1 cellular context compared by ENCODE assay signal in the genomic region with DNA sequence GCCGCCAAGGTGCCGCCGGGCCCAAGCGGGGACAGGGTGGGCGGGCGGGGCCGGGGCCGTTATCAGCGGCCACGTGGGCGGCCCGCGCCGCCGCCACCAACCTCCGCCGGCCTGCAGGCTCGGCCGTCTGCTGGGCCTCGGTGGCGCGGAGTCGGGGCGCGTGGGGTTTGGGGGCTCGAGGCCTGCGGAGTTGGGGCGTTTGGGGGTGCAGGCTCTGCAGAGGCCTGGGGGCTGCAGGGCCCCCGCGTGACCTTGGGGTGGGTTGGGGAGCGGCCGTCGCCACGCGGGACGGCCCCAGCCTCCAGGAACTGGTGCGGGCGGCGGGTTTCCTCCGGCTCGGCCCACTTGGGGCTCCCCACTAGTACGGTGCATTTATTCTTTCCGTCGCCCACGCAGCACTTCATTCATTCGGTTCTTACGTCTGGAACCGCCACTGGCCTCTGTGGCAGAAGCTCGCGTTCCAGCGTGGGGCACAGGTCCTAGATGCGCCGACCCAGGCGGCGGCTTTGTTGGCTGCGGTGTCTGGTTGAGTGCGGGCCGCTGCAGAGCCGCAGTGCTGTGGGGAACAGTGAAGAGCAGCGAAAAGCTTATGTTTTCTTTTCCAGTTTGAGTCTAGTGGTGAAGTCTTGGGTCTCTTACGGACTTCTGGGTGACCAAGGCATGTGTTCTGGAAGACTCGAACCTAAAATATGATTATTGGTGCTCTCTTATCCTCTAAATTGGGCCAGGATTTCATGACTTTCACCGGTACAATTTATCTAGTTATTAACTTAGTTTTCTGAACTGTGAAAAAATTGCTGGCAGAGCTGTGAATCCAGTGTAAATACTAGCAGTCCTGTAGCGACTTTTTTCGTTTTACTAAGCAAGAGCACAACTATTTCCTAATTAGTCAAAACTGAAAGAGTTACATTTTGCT.
TF ChIP-seq lines count a peak whose summit lies in the region.

No MANE protein-coding gene starts in this region.

TF ChIP-seq in K562, 482 proteins besides CTCF, POLR2A, EP300 and RAD21 (continued from another document and continues in another):
- TF ChIP-seq RREB1 (CRISPR knock-in tag; IDR thresholded peaks at IDR 0.05): no peak
- TF ChIP-seq ZNF696 (CRISPR knock-in tag; conservative IDR thresholded peaks at IDR 0.05): no peak
- TF ChIP-seq SMC3 (conservative IDR thresholded peaks at IDR 0.05; ENCODE audit: insufficient read depth, low read depth, low read length): peak; percentile 18; the same call in 1 of the 2 replicates
- no peak for TF ChIP-seq BRF2 (IDR thresholded peaks at IDR 0.05; ENCODE audit: borderline replicate concordance, insufficient read depth, insufficient read length)
- TF ChIP-seq MEIS2 (IDR thresholded peaks at IDR 0.05; ENCODE audit: partially characterized antibody): no peak
- TF ChIP-seq NFIC (IDR thresholded peaks at IDR 0.05): no peak
- no peak for TF ChIP-seq ZNF592 (IDR thresholded peaks at IDR 0.05)
- peak; percentile 3; the same call in 1 of the 2 replicates for TF ChIP-seq GMEB1 (CRISPR knock-in tag; IDR thresholded peaks at IDR 0.05)
- TF ChIP-seq JUNB (CRISPR knock-in tag; conservative IDR thresholded peaks at IDR 0.05): no peak
- TF ChIP-seq MGA (IDR thresholded peaks at IDR 0.05): no peak
- TF ChIP-seq U2AF1 (optimal IDR thresholded peaks at IDR 0.05; ENCODE audit: low read depth, low read length): no peak
- TF ChIP-seq CC2D1A (IDR thresholded peaks at IDR 0.05): peak; percentile 29; the same call in 1 of the 2 replicates
- TF ChIP-seq ZNF143 (CRISPR knock-in tag; IDR thresholded peaks at IDR 0.05): no peak
- TF ChIP-seq SETDB1 (IDR thresholded peaks at IDR 0.05; ENCODE audit: low read length): no peak
- TF ChIP-seq, protein P1, sequence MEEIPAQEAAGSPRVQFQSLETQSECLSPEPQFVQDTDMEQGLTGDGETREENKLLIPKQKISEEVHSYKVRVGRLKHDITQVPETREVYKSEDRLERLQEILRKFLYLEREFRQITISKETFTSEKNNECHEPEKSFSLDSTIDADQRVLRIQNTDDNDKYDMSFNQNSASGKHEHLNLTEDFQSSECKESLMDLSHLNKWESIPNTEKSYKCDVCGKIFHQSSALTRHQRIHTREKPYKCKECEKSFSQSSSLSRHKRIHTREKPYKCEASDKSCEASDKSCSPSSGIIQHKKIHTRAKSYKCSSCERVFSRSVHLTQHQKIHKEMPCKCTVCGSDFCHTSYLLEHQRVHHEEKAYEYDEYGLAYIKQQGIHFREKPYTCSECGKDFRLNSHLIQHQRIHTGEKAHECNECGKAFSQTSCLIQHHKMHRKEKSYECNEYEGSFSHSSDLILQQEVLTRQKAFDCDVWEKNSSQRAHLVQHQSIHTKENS (CRISPR knock-in tag; IDR thresholded peaks at IDR 0.05): no peak
- no peak for TF ChIP-seq NCOA1 (IDR thresholded peaks at IDR 0.05; ENCODE audit: low read depth)
- TF ChIP-seq TCFL5 (CRISPR knock-in tag; conservative IDR thresholded peaks at IDR 0.05): 0 out of 2 replicates have a peak, but pooled peaks have one; percentile 5
